Comparison of ENCODE assay signal across 8 cellular contexts in genomic region chr1:92483442-92484170, GRCh38. TPM values are rescaled to one million over a fixed set of nuclear protein-coding genes. Genes with fewer than 3 reads are reported as not detected.
A peak's percentile ranks its signal among the peaks of the same experiment; 100 is the strongest.
DNase-seq lines count a peak whose midpoint lies in the region; ATAC-seq and TF ChIP-seq lines count a peak whose summit lies in the region.

No MANE protein-coding gene starts in this region.

- no peak overlapping the region for H3K9ac ChIP-seq in skeletal muscle satellite cell (ENCODE audit: low read depth, low read length)

- H3K4me2 ChIP-seq in skeletal muscle satellite cell (ENCODE audit: low read length), result peak overlapping the region; percentile 91

- peak overlapping the region in 1 of 4 donors; percentile 77 for H3K27ac ChIP-seq in esophagus squamous epithelium

- peak; percentile 53 for TF ChIP-seq POLR2A in GM18526 (IDR thresholded peaks at IDR 0.05; ENCODE audit: extremely low read depth, insufficient read length)
- peak; percentile 88 for TF ChIP-seq POLR2A in NB4 (IDR thresholded peaks at IDR 0.05; ENCODE audit: extremely low read depth, insufficient read length)
- no peak for TF ChIP-seq POLR2A in esophagus squamous epithelium (IDR thresholded peaks at IDR 0.05)

- intact Hi-C loops in esophagus squamous epithelium (cut with DNase I), result no loop called here

- 2 to 4% methylated on average over 25 to 33 of the region's 50 CpGs for WGBS in esophagus squamous epithelium, 2 donors

- H3K36me3 ChIP-seq in esophagus squamous epithelium (no peaks in the 10 kb centered on the region), skeletal muscle satellite cell (ENCODE audit: insufficient read depth, low read length) (no peaks in the 10 kb centered on the region)

- no peaks in the 10 kb centered on the region for H3K9me3 ChIP-seq in esophagus squamous epithelium
- H3K9me3 ChIP-seq in skeletal muscle satellite cell (replicated peaks; ENCODE audit: low read length), result no peaks in the 10 kb centered on the region

- peaks cover 46 to 71% (median 55%) of the 10 kb centered on the region in 3 donors for H3K4me1 ChIP-seq in esophagus squamous epithelium
- H3K4me1 ChIP-seq in skeletal muscle satellite cell (ENCODE audit: control insufficient read depth, insufficient read depth, low read length), result peaks cover 52% of the 10 kb centered on the region

- H3K4me3 ChIP-seq in NB4 (ENCODE audit: low read depth, low read length), result peak overlapping the region; percentile 99
- peak overlapping the region; percentile 33 to 67 (median 50) for H3K4me3 ChIP-seq in esophagus squamous epithelium
- H3K4me3 ChIP-seq in skeletal muscle satellite cell (ENCODE audit: low read length), result peak overlapping the region; percentile 51

- DNase-seq in NB4 (ENCODE audit: low read depth) (peak; percentile 99), esophagus squamous epithelium (lab: John Stamatoyannopoulos, UW) (no peak), HUDEP-2 (lab: John Stamatoyannopoulos, UW; ENCODE audit: unreplicated experiment in 76 of 76) (no peak), cerebellar cortex (ENCODE audit: low spot score) (no peak)
- DNase-seq in activated CD4-positive, alpha-beta T cell treated with anti-CD3 and anti-CD28 coated beads for 48 hours, result peak; percentile 88

- no peak for TF ChIP-seq CTCF in NB4 (IDR thresholded peaks at IDR 0.05; ENCODE audit: low read depth, low read length)
- TF ChIP-seq CTCF in esophagus squamous epithelium (IDR thresholded peaks at IDR 0.05), result no peak

- H3K27me3 ChIP-seq in esophagus squamous epithelium, result peaks cover 34 to 100% (median 51%) of the 10 kb centered on the region in 4 donors
- peaks cover 97% of the 10 kb centered on the region for H3K27me3 ChIP-seq in skeletal muscle satellite cell (ENCODE audit: control insufficient read depth, insufficient read depth, low read length)

- ATAC-seq in HG03520 (IDR thresholded peaks at IDR 0.05; ENCODE audit: unreplicated experiment), result no peak

RNA-seq across cellular contexts. Expression of gene GFI1, which starts 3.1 kb away (rescaled TPM):
- total RNA-seq in esophagus squamous epithelium, result 1 to 10 TPM in 2 of 4 donors, under 1 TPM in 2; 0.09 to 2.7 (median 0.85) TPM
- total RNA-seq in skeletal muscle satellite cell (2012; rRNA removed), result not detected in 2 replicates

Comparison
In these comparisons a context has a peak if more than half of its experiments do, and no peak if none do; other contexts are left out.
1. POLR2A ChIP-seq: peak in GM18526 (single experiment) and NB4 (single experiment); none in esophagus squamous epithelium (0 of 4).
2. DNase-seq: peak in NB4 (single experiment) and activated CD4-positive, alpha-beta T cell treated with anti-CD3 and anti-CD28 coated beads for 48 hours (single experiment); none in esophagus squamous epithelium (single experiment), HUDEP-2 (0 of 76) and cerebellar cortex (single experiment).
3. Peak in every context shown above with its lines, with median percentiles within 50 percentile points of each other: H3K4me3 ChIP-seq.